ENCODE assay signal across 13 cellular contexts in genomic region chr2:151795646-151796240, GRCh38.
"Had no signal": no experiment of that assay in that cellular context is flagged by ENCODE, and none has a peak within 500 bp of the region (broad histone marks: within the 10 kb centered on the region; RNA-seq: fewer than 3 reads in every experiment).

No MANE protein-coding gene starts in this region.

- H3K4me3 Mint-ChIP-seq: activated naive CD8-positive, alpha-beta T cell treated with anti-CD3 and anti-CD28 coated beads, Interleukin-2, amount 10 ng/mL, durations not matched to agents 7 days and 5 days; stimulated activated memory B cell treated with anti-CD40 and anti-IgM and Interleukin-4, amounts not matched to agents 10 μg/mL and 1 μg/mL and 100 μg/mL, for 72 hours had no signal

- H3K27me3 ChIP-seq: brain microvascular endothelial cell, esophagus squamous epithelium, foreskin keratinocyte, ovary, tibial artery, uterus had no signal

- H3K4me1 Mint-ChIP-seq: activated naive CD8-positive, alpha-beta T cell treated with anti-CD3 and anti-CD28 coated beads, Interleukin-2, amount 10 ng/mL, durations not matched to agents 7 days and 5 days had no signal

- H3K9me3 ChIP-seq: esophagus squamous epithelium, ovary, tibial artery, uterus had no signal

- H3K4me3 ChIP-seq: esophagus squamous epithelium, ovary, tibial artery, uterus had no signal

- ATAC-seq: foreskin keratinocyte; stimulated activated memory B cell treated with anti-CD40 and anti-IgM and Interleukin-4, amounts not matched to agents 10 μg/mL and 1 μg/mL and 100 μg/mL, for 72 hours had no signal

- H3K27ac ChIP-seq: brain microvascular endothelial cell, esophagus squamous epithelium, foreskin keratinocyte, ovary, tibial artery, uterus had no signal

- H3K36me3 ChIP-seq: brain microvascular endothelial cell, ovary, uterus had no signal

- H3K27me3 Mint-ChIP-seq: activated naive CD8-positive, alpha-beta T cell treated with anti-CD3 and anti-CD28 coated beads, Interleukin-2, amount 10 ng/mL, durations not matched to agents 7 days and 5 days; stimulated activated memory B cell treated with anti-CD40 and anti-IgM and Interleukin-4, amounts not matched to agents 10 μg/mL and 1 μg/mL and 100 μg/mL, for 72 hours had no signal

- H3K9me3 Mint-ChIP-seq: stimulated activated memory B cell treated with anti-CD40 and anti-IgM and Interleukin-4, amounts not matched to agents 10 μg/mL and 1 μg/mL and 100 μg/mL, for 72 hours had no signal

- DNase-seq: activated naive CD4-positive, alpha-beta T cell; activated naive CD8-positive, alpha-beta T cell treated with anti-CD3 and anti-CD28 coated beads, Interleukin-2, amount 10 ng/mL, durations not matched to agents 7 days and 5 days; activated T-cell treated with anti-CD3 and anti-CD28 coated beads for 4 hours; anterior cingulate cortex; brain microvascular endothelial cell; effector CD8-positive, alpha-beta T cell; esophagus squamous epithelium; foreskin keratinocyte; ovary; stimulated activated CD4-positive, alpha-beta T cell treated with anti-CD3 and anti-CD28 coated beads, Interleukin-12 subunit alpha, Interleukin-12 subunit beta, amount 100 ng/mL, for 4 hours; tibial artery; uterus had no signal

- H3K4me1 ChIP-seq: esophagus squamous epithelium, foreskin keratinocyte, tibial artery, uterus had no signal

- H3K27ac Mint-ChIP-seq: activated naive CD8-positive, alpha-beta T cell treated with anti-CD3 and anti-CD28 coated beads, Interleukin-2, amount 10 ng/mL, durations not matched to agents 7 days and 5 days; stimulated activated memory B cell treated with anti-CD40 and anti-IgM and Interleukin-4, amounts not matched to agents 10 μg/mL and 1 μg/mL and 100 μg/mL, for 72 hours had no signal
